Comparison of ENCODE assay signal across 8 cellular contexts in the genomic region with DNA sequence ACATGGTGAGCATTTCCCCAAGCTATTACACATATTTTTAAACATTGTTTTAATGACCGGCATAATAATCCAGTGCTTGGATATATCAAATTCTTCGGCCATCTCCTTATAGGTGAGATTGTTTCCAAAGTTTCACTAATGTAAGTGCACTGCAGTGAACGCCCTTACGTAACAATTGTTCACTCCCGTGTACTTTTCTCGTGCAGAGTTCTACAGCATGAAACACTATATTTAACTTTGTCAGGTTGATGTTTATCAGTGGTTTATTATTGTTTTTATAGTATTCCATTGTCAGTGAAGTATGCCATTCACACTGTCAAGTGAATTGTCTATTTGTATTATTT. TPM values are rescaled to one million over a fixed set of nuclear protein-coding genes. Genes with fewer than 3 reads are reported as not detected.
DNase-seq lines count a peak whose midpoint lies in the region; TF ChIP-seq lines count a peak whose summit lies in the region.

No MANE protein-coding gene starts in this region.

- no peaks in the 10 kb centered on the region for H3K36me3 Mint-ChIP-seq in progenitor cell of endocrine pancreas (ENCODE audit: insufficient read depth)

- DNase-seq in RWPE1 (ENCODE audit: low spot score) (no peak), epithelial cell of prostate (ENCODE audit: low read depth, low spot score) (no peak), progenitor cell of endocrine pancreas (ENCODE audit: low spot score, unreplicated experiment) (no peak), RKO (ENCODE audit: low spot score) (no peak), NCI-H2171 (lab: John Stamatoyannopoulos, UW) (no peak), GM10248 (ENCODE audit: extremely low spot score) (no peak), NCI-H226 (no peak)

- peak overlapping the region; percentile 58 for H3K4me3 Mint-ChIP-seq in progenitor cell of endocrine pancreas (ENCODE audit: low read depth)

- no peaks in the 10 kb centered on the region for H3K27me3 Mint-ChIP-seq in progenitor cell of endocrine pancreas

- no peaks in the 10 kb centered on the region for H3K9me3 ChIP-seq in ES-I3 (ENCODE audit: control insufficient read depth, insufficient read depth, low read length)

- POLR2A ChIA-PET in RWPE1 (lab: Yijun Ruan, JAX; ENCODE audit: low non-redundant PET), result interaction anchor here (0.7 to 1.7 kb wide), 2 partner anchors 9 to 747 kb away, joined by 3 to 14 read pairs; a partner anchor contains a TSS
- POLR2A ChIA-PET in GM10248 (lab: Yijun Ruan, JAX), result interaction anchor here (0.7 to 2.0 kb wide), 2 partner anchors 8 to 12 kb away, joined by 4 to 25 read pairs; a partner anchor contains a TSS

- peaks cover 12% of the 10 kb centered on the region for H3K4me1 ChIP-seq in ES-I3 (ENCODE audit: insufficient read depth, low read length)

- H3K27ac ChIP-seq in RWPE1 (peak overlapping the region; percentile 97), epithelial cell of prostate (peak overlapping the region; percentile 95)

- peaks cover 32% of the 10 kb centered on the region for H3K4me1 Mint-ChIP-seq in progenitor cell of endocrine pancreas (ENCODE audit: low read depth)

- H3K27ac Mint-ChIP-seq in progenitor cell of endocrine pancreas, result peak overlapping the region; percentile 97

- peak overlapping the region; percentile 49 for H3K9ac ChIP-seq in ES-I3 (ENCODE audit: low read depth, low read length)

- CTCF ChIA-PET in RWPE1 (lab: Yijun Ruan, JAX), result interaction anchor here (0.5 to 0.6 kb wide), 2 partner anchors 17 to 194 kb away, joined by 3 read pairs; no protein-coding TSS in a partner anchor
- CTCF ChIA-PET in GM10248 (lab: Yijun Ruan, JAX), result interaction anchor here (1.1 to 4.7 kb wide), 6 partner anchors 8 to 212 kb away, joined by 3 to 32 read pairs (median 7); a partner anchor contains a TSS

- H3K36me3 ChIP-seq in ES-I3 (ENCODE audit: insufficient read depth, low read length), result no peaks in the 10 kb centered on the region

- TF ChIP-seq CTCF in RWPE1 (conservative IDR thresholded peaks at IDR 0.05; ENCODE audit: low read depth) (no peak), progenitor cell of endocrine pancreas (IDR thresholded peaks at IDR 0.05; ENCODE audit: unreplicated experiment) (no peak), GM10248 (IDR thresholded peaks at IDR 0.05; ENCODE audit: control extremely low read depth, extremely low read depth, low read depth, missing control alignments) (no peak)

- no peaks in the 10 kb centered on the region for H3K9me3 Mint-ChIP-seq in progenitor cell of endocrine pancreas (ENCODE audit: low read depth)

RNA-seq across cellular contexts. Expression of a gene that starts 3.4 kb away (rescaled TPM):
- total RNA-seq in progenitor cell of endocrine pancreas, result 14.3 and 17.8 TPM in 2 replicates

RNA-seq across cellular contexts. Expression of a gene that starts 7.9 kb away (rescaled TPM):
- 19.2 and 21.2 TPM in 2 replicates for total RNA-seq in progenitor cell of endocrine pancreas
